10 cellular contexts compared by ENCODE assay signal in the genomic region with DNA sequence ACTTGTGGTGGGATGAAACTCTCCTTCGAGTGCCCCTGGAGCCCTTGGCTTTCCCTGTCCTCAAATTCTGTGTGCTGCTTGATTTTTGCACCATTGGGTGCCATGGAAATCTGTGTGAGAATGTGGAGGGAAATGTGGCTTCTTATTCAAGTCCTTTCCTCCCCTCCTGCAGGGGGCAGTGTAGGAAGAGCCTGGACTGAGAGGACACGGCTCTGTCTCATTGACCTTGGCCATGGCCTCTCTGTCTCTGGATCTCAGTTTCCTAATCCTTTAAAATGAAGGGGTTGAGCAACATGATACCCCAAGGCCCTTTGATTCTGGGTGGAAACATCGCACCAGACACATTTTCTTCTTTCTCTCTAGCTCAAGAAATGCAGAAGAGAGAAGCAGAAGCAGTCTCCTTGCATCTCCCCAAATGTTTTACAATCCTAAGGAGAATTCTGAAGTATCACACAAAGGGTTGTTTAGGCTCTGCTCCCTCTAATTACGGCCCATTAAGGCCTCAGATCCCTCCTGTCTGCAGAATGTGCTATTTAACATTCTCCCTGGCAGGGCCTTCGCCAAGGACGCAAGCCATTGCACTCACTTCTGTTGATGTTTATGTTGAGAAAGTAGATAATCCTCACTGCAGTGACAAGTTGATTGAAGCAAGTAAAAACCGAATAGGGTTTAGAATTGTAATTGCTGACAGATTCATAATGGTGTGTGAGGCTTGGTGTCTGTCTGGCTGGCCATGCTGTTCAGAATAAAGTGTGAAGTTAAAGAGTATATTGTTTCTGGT.
A peak's percentile ranks its signal among the peaks of the same experiment; 100 is the strongest.
DNase-seq lines count a peak whose midpoint lies in the region; ATAC-seq and TF ChIP-seq lines count a peak whose summit lies in the region.
"Had no signal": no experiment of that assay in that cellular context is flagged by ENCODE, and none has a peak within 500 bp of the region (broad histone marks: within the 10 kb centered on the region; RNA-seq: fewer than 3 reads in every experiment).

No MANE protein-coding gene starts in this region.

- H3K4me2 ChIP-seq in OCI-LY1 (ENCODE audit: low read length), result no peak overlapping the region

- H3F3A ChIP-seq in OCI-LY1 (ENCODE audit: insufficient read depth, low read length), result no peaks in the 10 kb centered on the region

- H2AFZ ChIP-seq in OCI-LY1 (ENCODE audit: low read length), result no peak overlapping the region

- no peaks in the 10 kb centered on the region for H3K9me3 ChIP-seq in OCI-LY1 (ENCODE audit: low read length)
- H3K9me3 ChIP-seq: right lobe of liver had no signal

- no peak overlapping the region for H3K27ac ChIP-seq in OCI-LY1 (ENCODE audit: low read depth, low read length, poor library complexity, severe bottlenecking)
- H3K27ac ChIP-seq: right lobe of liver had no signal

- no peak overlapping the region for H3K27ac Mint-ChIP-seq in stimulated activated naive CD8-positive, alpha-beta T cell treated with anti-CD3 and anti-CD28 coated beads, Interleukin-15, amount 100 ng/mL, for 72 hours

- peak; percentile 40 for DNase-seq in stimulated activated naive CD8-positive, alpha-beta T cell treated with anti-CD3 and anti-CD28 coated beads, Interleukin-15, Interleukin-2, amounts not matched to agents 100 U/mL and 50 U/mL, for 24 hours
- DNase-seq in stimulated activated naive CD8-positive, alpha-beta T cell treated with anti-CD3 and anti-CD28 coated beads, Interleukin-15, amount 100 ng/mL, for 72 hours, result no peak
- DNase-seq in foreskin fibroblast (no peak), DMS153 treated with DMSO at 0.1 percent for 48 hours (lab: John Stamatoyannopoulos, UW; ENCODE audit: unreplicated experiment) (no peak), SKM-1 (lab: John Stamatoyannopoulos, UW; ENCODE audit: unreplicated experiment) (no peak), AG08396 (ENCODE audit: low spot score) (no peak)
- DNase-seq: NCI-H446 treated with DMSO at 0.1 percent for 48 hours, right lobe of liver had no signal

- no peaks in the 10 kb centered on the region for H3K4me1 Mint-ChIP-seq in stimulated activated naive CD8-positive, alpha-beta T cell treated with anti-CD3 and anti-CD28 coated beads, Interleukin-15, amount 100 ng/mL, for 72 hours

- H3K36me3 ChIP-seq in OCI-LY1 (ENCODE audit: insufficient read depth, low read length), result no peaks in the 10 kb centered on the region
- H3K36me3 ChIP-seq: right lobe of liver had no signal

- no peak overlapping the region for H3K4me3 Mint-ChIP-seq in stimulated activated naive CD8-positive, alpha-beta T cell treated with anti-CD3 and anti-CD28 coated beads, Interleukin-15, amount 100 ng/mL, for 72 hours

- H4K20me1 ChIP-seq in OCI-LY1 (ENCODE audit: insufficient read depth, low read length), result no peaks in the 10 kb centered on the region

- H3K27me3 ChIP-seq in OCI-LY1 (ENCODE audit: insufficient read depth, low read length), result no peaks in the 10 kb centered on the region
- H3K27me3 ChIP-seq: right lobe of liver had no signal

- no peaks in the 10 kb centered on the region for H3K9me2 ChIP-seq in OCI-LY1 (ENCODE audit: low read depth, low read length)

- ATAC-seq in stimulated activated naive CD8-positive, alpha-beta T cell treated with anti-CD3 and anti-CD28 coated beads, Interleukin-15, Interleukin-2, amounts not matched to agents 100 U/mL and 50 U/mL, for 24 hours, result no peak
- ATAC-seq in stimulated activated naive CD8-positive, alpha-beta T cell treated with anti-CD3 and anti-CD28 coated beads, Interleukin-15, amount 100 ng/mL, for 72 hours, result no peak
- no peak for ATAC-seq in GM19023 (IDR thresholded peaks at IDR 0.05; ENCODE audit: unreplicated experiment)

- H3K27me3 Mint-ChIP-seq in stimulated activated naive CD8-positive, alpha-beta T cell treated with anti-CD3 and anti-CD28 coated beads, Interleukin-15, amount 100 ng/mL, for 72 hours, result no peaks in the 10 kb centered on the region

- H3K4me3 ChIP-seq in OCI-LY1 (ENCODE audit: low read depth, low read length, poor library complexity, severe bottlenecking) (no peak overlapping the region), foreskin fibroblast (ENCODE audit: low read depth in 1 of 2, low read length in 2 of 2) (no peak overlapping the region)
- H3K4me3 ChIP-seq: right lobe of liver had no signal

- H3K9ac ChIP-seq in OCI-LY1 (ENCODE audit: low read length), result no peak overlapping the region

- peaks cover 0 to 9% of the 10 kb centered on the region in 2 donors for H3K9me3 Mint-ChIP-seq in stimulated activated naive CD8-positive, alpha-beta T cell treated with anti-CD3 and anti-CD28 coated beads, Interleukin-15, amount 100 ng/mL, for 72 hours

- TF ChIP-seq CTCF in OCI-LY1 (IDR thresholded peaks at IDR 0.05; ENCODE audit: low read length) (peak; percentile 60), foreskin fibroblast (IDR thresholded peaks at IDR 0.05; ENCODE audit: low read depth, low read length) (peak; percentile 16)

- H3K4me1 ChIP-seq in OCI-LY1 (ENCODE audit: insufficient read depth, low read length, severe bottlenecking), result no peaks in the 10 kb centered on the region
- H3K4me1 ChIP-seq: right lobe of liver had no signal

- no peaks in the 10 kb centered on the region for H3K79me2 ChIP-seq in OCI-LY1 (ENCODE audit: insufficient read depth, low read length)
